8 cellular contexts compared by ENCODE assay signal in the genomic region with DNA sequence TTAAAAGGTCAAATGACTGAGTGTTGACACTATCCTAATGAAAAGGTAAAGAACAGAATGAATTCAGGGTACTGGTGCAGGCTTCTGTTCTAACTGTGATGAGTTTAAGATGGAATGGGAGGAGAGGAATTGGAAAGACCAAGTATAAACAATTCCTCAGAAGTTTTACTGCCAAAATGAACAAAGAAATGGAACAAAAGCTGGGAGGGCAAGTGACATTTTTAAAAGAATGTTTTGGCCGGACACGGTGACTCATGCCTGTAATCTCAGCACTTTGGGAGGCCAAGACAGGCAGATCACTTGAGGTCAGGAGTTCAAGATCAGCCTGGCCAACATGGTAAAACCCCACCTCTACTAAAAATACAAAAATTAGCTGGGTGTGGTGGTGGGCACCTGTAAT.
DNase-seq lines count a peak whose midpoint lies in the region; FAIRE-seq and TF ChIP-seq lines count a peak whose summit lies in the region.
"Not testable (repeated sequence)": the region's sequence is repeated elsewhere in the genome, so short reads cannot be mapped to it uniquely, and the experiment has no call there.

No MANE protein-coding gene starts in this region.

- H3K27ac ChIP-seq in tibial artery, result peak overlapping the region; percentile 62 to 72

- not testable (repeated sequence) for TF ChIP-seq POLR2A in H54 (IDR thresholded peaks at IDR 0.05; ENCODE audit: low read depth, low read length)

- not testable (repeated sequence) for H3K9me3 ChIP-seq in MG63; adipocyte (ENCODE audit: control insufficient read depth, low read length); tibial artery

- peak; percentile 44 for DNase-seq in AG20443 (ENCODE audit: low spot score)
- DNase-seq in H54 (ENCODE audit: insufficient read length, low spot score); chondrocyte (ENCODE audit: low spot score); nephron progenitor cell; tibial artery: not testable (repeated sequence)
- DNase-seq in MG63, result peak; percentile 60
- peak; percentile 61 for DNase-seq in adipocyte (ENCODE audit: low read depth)
- DNase-seq in fibroblast of pulmonary artery (ENCODE audit: low read depth), result peak; percentile 71

- peaks cover 64% of the 10 kb centered on the region for H3K4me1 Mint-ChIP-seq in chondrocyte (ENCODE audit: low read depth)
- not testable (repeated sequence) for H3K4me1 Mint-ChIP-seq in nephron progenitor cell

- peak; percentile 82 for FAIRE-seq in H54 (lab: Jason Lieb, UNC)

- H3K4me3 ChIP-seq in MG63; adipocyte (ENCODE audit: low read length); fibroblast of pulmonary artery (replicated peaks; ENCODE audit: low read depth, low read length); tibial artery: not testable (repeated sequence)

- H3K4me3 Mint-ChIP-seq in chondrocyte (ENCODE audit: unreplicated experiment); nephron progenitor cell: not testable (repeated sequence)

- H3K27me3 Mint-ChIP-seq in chondrocyte (ENCODE audit: low read depth); nephron progenitor cell (ENCODE audit: low read depth, poor library complexity): not testable (repeated sequence)

- peak overlapping the region; percentile 6 for H3K9ac ChIP-seq in adipocyte (ENCODE audit: low read length)

- peak overlapping the region; percentile 70 for H3K27ac Mint-ChIP-seq in chondrocyte (ENCODE audit: unreplicated experiment)
- peak overlapping the region; percentile 51 for H3K27ac Mint-ChIP-seq in nephron progenitor cell

- intact Hi-C loops in tibial artery (cut with DNase I; ENCODE audit: low total_unique reads), result not testable (repeated sequence)

- H3K9me3 Mint-ChIP-seq in chondrocyte (ENCODE audit: low read depth); nephron progenitor cell: not testable (repeated sequence)

- not testable (repeated sequence) for TF ChIP-seq CTCF in chondrocyte (IDR thresholded peaks at IDR 0.05); fibroblast of pulmonary artery (IDR thresholded peaks at IDR 0.05; ENCODE audit: low read length, missing control alignments); nephron progenitor cell (IDR thresholded peaks at IDR 0.05); tibial artery (IDR thresholded peaks at IDR 0.05)

- H3K36me3 Mint-ChIP-seq in chondrocyte (ENCODE audit: low read depth), result not testable (repeated sequence)
- peaks cover 19% of the 10 kb centered on the region for H3K36me3 Mint-ChIP-seq in nephron progenitor cell (ENCODE audit: low read depth)

- H3K4me1 ChIP-seq in adipocyte (ENCODE audit: control insufficient read depth, insufficient read depth, low read length) (peaks cover 61% of the 10 kb centered on the region), tibial artery (peaks cover 0 to 65% (median 32%) of the 10 kb centered on the region in 4 donors)

- H3K36me3 ChIP-seq in MG63; adipocyte (ENCODE audit: control insufficient read depth, insufficient read depth, low read length, severe bottlenecking); tibial artery: not testable (repeated sequence)

- H3K27me3 ChIP-seq in MG63; adipocyte (replicated peaks; ENCODE audit: control insufficient read depth, insufficient read depth, low read length); tibial artery: not testable (repeated sequence)
